In genomic region chr17:43545383-43545632, GRCh38 we compare ENCODE assay signal across 7 cellular contexts. TPM values are rescaled to one million over a fixed set of nuclear protein-coding genes. Genes with fewer than 3 reads are reported as not detected.
DNase-seq lines count a peak whose midpoint lies in the region; ATAC-seq, FAIRE-seq and TF ChIP-seq lines count a peak whose summit lies in the region.

No MANE protein-coding gene starts in this region.

- peak overlapping the region; percentile 90 for H3K4me2 ChIP-seq in GM23338

- H3K27ac ChIP-seq in GM23338 (ENCODE audit: low read depth) (peak overlapping the region; percentile 95), SJSA1 (peak overlapping the region; percentile 49), mucosa of rectum (ENCODE audit: low read depth in 2 of 2, low read length in 2 of 2) (no peak overlapping the region)

- peaks cover 64% of the 10 kb centered on the region for H3K4me1 ChIP-seq in GM23338 (ENCODE audit: insufficient read depth)
- peaks cover 44% of the 10 kb centered on the region for H3K4me1 ChIP-seq in SJSA1 (replicated peaks)
- peaks cover 7 to 19% of the 10 kb centered on the region in 2 donors for H3K4me1 ChIP-seq in mucosa of rectum (ENCODE audit: control insufficient read depth in 2 of 2, insufficient read depth in 2 of 2, low read length in 2 of 2)

- TF ChIP-seq CTCF in GM23338 (conservative IDR thresholded peaks at IDR 0.05; ENCODE audit: low read depth in 2 of 2): no peak

- peak overlapping the region; percentile 95 for H3K27ac Mint-ChIP-seq in GM23338
- H3K27ac Mint-ChIP-seq in dendritic cell treated with granulocyte-macrophage colony-stimulating factor and Interleukin-4, amounts not matched to agents 40 ng/mL and 50 ng/mL, for 4 days: no peak overlapping the region

- DNase-seq in GM23338 (ENCODE audit: low spot score) (no peak), SJSA1 (ENCODE audit: low read depth in 1 of 2, low spot score in 2 of 2) (no peak), urothelium cell line (ENCODE audit: low spot score) (no peak), 8988T (no peak)

- intact Hi-C loops in dendritic cell treated with granulocyte-macrophage colony-stimulating factor and Interleukin-4, amounts not matched to agents 40 ng/mL and 50 ng/mL, for 4 days (cut with micrococcal nuclease): no loop called here

- H3K9me3 ChIP-seq in SJSA1 (replicated peaks) (no peaks in the 10 kb centered on the region), mucosa of rectum (ENCODE audit: control insufficient read depth in 2 of 2, low read length in 2 of 2) (no peaks in the 10 kb centered on the region)

- H2AFZ ChIP-seq in GM23338: no peak overlapping the region

- H3K36me3 ChIP-seq in GM23338 (ENCODE audit: insufficient read depth) (no peaks in the 10 kb centered on the region), SJSA1 (no peaks in the 10 kb centered on the region), mucosa of rectum (ENCODE audit: control insufficient read depth in 2 of 2, insufficient read depth in 2 of 2, low read length in 2 of 2) (no peaks in the 10 kb centered on the region)

- peaks cover 21% of the 10 kb centered on the region for H3K36me3 Mint-ChIP-seq in GM23338 (ENCODE audit: low read depth)
- H3K36me3 Mint-ChIP-seq in dendritic cell treated with granulocyte-macrophage colony-stimulating factor and Interleukin-4, amounts not matched to agents 40 ng/mL and 50 ng/mL, for 4 days (ENCODE audit: low read depth): no peaks in the 10 kb centered on the region

- no peak for ATAC-seq in GM23338
- ATAC-seq in GM21737 (IDR thresholded peaks at IDR 0.05; ENCODE audit: unreplicated experiment): no peak

- H3K4me3 ChIP-seq in GM23338 (peak overlapping the region; percentile 74), SJSA1 (peak overlapping the region; percentile 49), mucosa of rectum (ENCODE audit: low read length in 2 of 2) (peak overlapping the region; percentile 60 to 64)

- H3K9ac ChIP-seq in mucosa of rectum (ENCODE audit: low read depth in 1 of 2, low read length in 2 of 2): no peak overlapping the region

- peak; percentile 35 for FAIRE-seq in urothelium cell line (lab: Jason Lieb, UNC)

- peaks cover 68% of the 10 kb centered on the region for H3K4me1 Mint-ChIP-seq in GM23338
- peaks cover 27% of the 10 kb centered on the region for H3K4me1 Mint-ChIP-seq in dendritic cell treated with granulocyte-macrophage colony-stimulating factor and Interleukin-4, amounts not matched to agents 40 ng/mL and 50 ng/mL, for 4 days (ENCODE audit: low read depth)

- peaks cover 13% of the 10 kb centered on the region for H4K20me1 ChIP-seq in GM23338 (replicated peaks; ENCODE audit: insufficient read depth)

- peaks cover 30% of the 10 kb centered on the region for H3K27me3 Mint-ChIP-seq in GM23338 (ENCODE audit: insufficient read depth, low read depth, poor library complexity)
- peaks cover 92% of the 10 kb centered on the region for H3K27me3 Mint-ChIP-seq in dendritic cell treated with granulocyte-macrophage colony-stimulating factor and Interleukin-4, amounts not matched to agents 40 ng/mL and 50 ng/mL, for 4 days

- H3K9me3 Mint-ChIP-seq in GM23338: no peaks in the 10 kb centered on the region; the same call in 2 of the 3 replicates
- no peaks in the 10 kb centered on the region for H3K9me3 Mint-ChIP-seq in dendritic cell treated with granulocyte-macrophage colony-stimulating factor and Interleukin-4, amounts not matched to agents 40 ng/mL and 50 ng/mL, for 4 days

- H3K27me3 ChIP-seq in GM23338 (ENCODE audit: insufficient read depth) (0 out of 2 replicates have a peak, but pooled peaks cover 13% of the 10 kb centered on the region), SJSA1 (replicated peaks) (no peaks in the 10 kb centered on the region), mucosa of rectum (ENCODE audit: control insufficient read depth in 2 of 2, insufficient read depth in 2 of 2, low read length in 2 of 2) (peaks cover 12 to 24% of the 10 kb centered on the region in 2 donors)

- H3F3A ChIP-seq in GM23338 (replicated peaks; ENCODE audit: low read depth): peaks cover 10% of the 10 kb centered on the region; the same call in 1 of the 2 replicates

- H3K4me3 Mint-ChIP-seq in GM23338: peak overlapping the region; percentile 99
- peak overlapping the region; percentile 72 for H3K4me3 Mint-ChIP-seq in dendritic cell treated with granulocyte-macrophage colony-stimulating factor and Interleukin-4, amounts not matched to agents 40 ng/mL and 50 ng/mL, for 4 days

- no peaks in the 10 kb centered on the region for H3K9me2 ChIP-seq in GM23338 (ENCODE audit: insufficient read depth)

- H3K79me2 ChIP-seq in GM23338 (replicated peaks; ENCODE audit: insufficient read depth): peaks cover 46% of the 10 kb centered on the region

TF ChIP-seq in GM23338, 12 proteins besides CTCF, POLR2A, EP300 and RAD21 (continues in another document):
- no peak for TF ChIP-seq ZNF331 (CRISPR knock-in tag; IDR thresholded peaks at IDR 0.05; ENCODE audit: low read depth)
- TF ChIP-seq, protein P1, sequence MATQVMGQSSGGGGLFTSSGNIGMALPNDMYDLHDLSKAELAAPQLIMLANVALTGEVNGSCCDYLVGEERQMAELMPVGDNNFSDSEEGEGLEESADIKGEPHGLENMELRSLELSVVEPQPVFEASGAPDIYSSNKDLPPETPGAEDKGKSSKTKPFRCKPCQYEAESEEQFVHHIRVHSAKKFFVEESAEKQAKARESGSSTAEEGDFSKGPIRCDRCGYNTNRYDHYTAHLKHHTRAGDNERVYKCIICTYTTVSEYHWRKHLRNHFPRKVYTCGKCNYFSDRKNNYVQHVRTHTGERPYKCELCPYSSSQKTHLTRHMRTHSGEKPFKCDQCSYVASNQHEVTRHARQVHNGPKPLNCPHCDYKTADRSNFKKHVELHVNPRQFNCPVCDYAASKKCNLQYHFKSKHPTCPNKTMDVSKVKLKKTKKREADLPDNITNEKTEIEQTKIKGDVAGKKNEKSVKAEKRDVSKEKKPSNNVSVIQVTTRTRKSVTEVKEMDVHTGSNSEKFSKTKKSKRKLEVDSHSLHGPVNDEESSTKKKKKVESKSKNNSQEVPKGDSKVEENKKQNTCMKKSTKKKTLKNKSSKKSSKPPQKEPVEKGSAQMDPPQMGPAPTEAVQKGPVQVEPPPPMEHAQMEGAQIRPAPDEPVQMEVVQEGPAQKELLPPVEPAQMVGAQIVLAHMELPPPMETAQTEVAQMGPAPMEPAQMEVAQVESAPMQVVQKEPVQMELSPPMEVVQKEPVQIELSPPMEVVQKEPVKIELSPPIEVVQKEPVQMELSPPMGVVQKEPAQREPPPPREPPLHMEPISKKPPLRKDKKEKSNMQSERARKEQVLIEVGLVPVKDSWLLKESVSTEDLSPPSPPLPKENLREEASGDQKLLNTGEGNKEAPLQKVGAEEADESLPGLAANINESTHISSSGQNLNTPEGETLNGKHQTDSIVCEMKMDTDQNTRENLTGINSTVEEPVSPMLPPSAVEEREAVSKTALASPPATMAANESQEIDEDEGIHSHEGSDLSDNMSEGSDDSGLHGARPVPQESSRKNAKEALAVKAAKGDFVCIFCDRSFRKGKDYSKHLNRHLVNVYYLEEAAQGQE (IDR thresholded peaks at IDR 0.05; ENCODE audit: unreplicated experiment): no peak
- TF ChIP-seq STAT1 (IDR thresholded peaks at IDR 0.05; ENCODE audit: unreplicated experiment): no peak
- no peak for TF ChIP-seq ZNF114 (CRISPR knock-in tag; IDR thresholded peaks at IDR 0.05)
- no peak for TF ChIP-seq EZH2phosphoT487 (IDR thresholded peaks at IDR 0.05; ENCODE audit: unreplicated experiment)
- TF ChIP-seq CREB1 (CRISPR knock-in tag; IDR thresholded peaks at IDR 0.05; ENCODE audit: low read depth): no peak
- TF ChIP-seq EZH2 (IDR thresholded peaks at IDR 0.05; ENCODE audit: low read depth, unreplicated experiment): no peak
- TF ChIP-seq, protein P2, sequence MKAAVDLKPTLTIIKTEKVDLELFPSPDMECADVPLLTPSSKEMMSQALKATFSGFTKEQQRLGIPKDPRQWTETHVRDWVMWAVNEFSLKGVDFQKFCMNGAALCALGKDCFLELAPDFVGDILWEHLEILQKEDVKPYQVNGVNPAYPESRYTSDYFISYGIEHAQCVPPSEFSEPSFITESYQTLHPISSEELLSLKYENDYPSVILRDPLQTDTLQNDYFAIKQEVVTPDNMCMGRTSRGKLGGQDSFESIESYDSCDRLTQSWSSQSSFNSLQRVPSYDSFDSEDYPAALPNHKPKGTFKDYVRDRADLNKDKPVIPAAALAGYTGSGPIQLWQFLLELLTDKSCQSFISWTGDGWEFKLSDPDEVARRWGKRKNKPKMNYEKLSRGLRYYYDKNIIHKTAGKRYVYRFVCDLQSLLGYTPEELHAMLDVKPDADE (IDR thresholded peaks at IDR 0.05): no peak
- no peak for TF ChIP-seq JUNB (IDR thresholded peaks at IDR 0.05; ENCODE audit: unreplicated experiment)
- no peak; the same call in 1 of the 2 replicates for TF ChIP-seq POLR2AphosphoS5 (IDR thresholded peaks at IDR 0.05; ENCODE audit: low read depth)
- no peak for TF ChIP-seq NANOG (IDR thresholded peaks at IDR 0.05; ENCODE audit: borderline replicate concordance)

RNA-seq across cellular contexts. Expression of gene ETV4, which starts 0.8 kb away (rescaled TPM):
- 126 and 149 TPM in 2 replicates for total RNA-seq in GM23338 (2014; rRNA removed; shearing (Covaris generic))
- polyA plus RNA-seq in GM23338 (2016; fragmentation: Nextera tagmentation; extraction: Ambion mirVana): 93.1 and 97.2 TPM in 2 replicates
- total RNA-seq in SJSA1 (2014; rRNA removed; shearing (Covaris generic)): 7.2 and 16.8 TPM in 2 replicates

Comparison
In these comparisons a context has a peak if more than half of its experiments do, and no peak if none do; other contexts are left out.
1. H3K27ac ChIP-seq: peak in GM23338 (single experiment) and SJSA1 (single experiment); none in mucosa of rectum (0 of 2).
2. Peak in every context shown above with its lines, with median percentiles within 50 percentile points of each other: H3K4me3 ChIP-seq.